In the genomic region with DNA sequence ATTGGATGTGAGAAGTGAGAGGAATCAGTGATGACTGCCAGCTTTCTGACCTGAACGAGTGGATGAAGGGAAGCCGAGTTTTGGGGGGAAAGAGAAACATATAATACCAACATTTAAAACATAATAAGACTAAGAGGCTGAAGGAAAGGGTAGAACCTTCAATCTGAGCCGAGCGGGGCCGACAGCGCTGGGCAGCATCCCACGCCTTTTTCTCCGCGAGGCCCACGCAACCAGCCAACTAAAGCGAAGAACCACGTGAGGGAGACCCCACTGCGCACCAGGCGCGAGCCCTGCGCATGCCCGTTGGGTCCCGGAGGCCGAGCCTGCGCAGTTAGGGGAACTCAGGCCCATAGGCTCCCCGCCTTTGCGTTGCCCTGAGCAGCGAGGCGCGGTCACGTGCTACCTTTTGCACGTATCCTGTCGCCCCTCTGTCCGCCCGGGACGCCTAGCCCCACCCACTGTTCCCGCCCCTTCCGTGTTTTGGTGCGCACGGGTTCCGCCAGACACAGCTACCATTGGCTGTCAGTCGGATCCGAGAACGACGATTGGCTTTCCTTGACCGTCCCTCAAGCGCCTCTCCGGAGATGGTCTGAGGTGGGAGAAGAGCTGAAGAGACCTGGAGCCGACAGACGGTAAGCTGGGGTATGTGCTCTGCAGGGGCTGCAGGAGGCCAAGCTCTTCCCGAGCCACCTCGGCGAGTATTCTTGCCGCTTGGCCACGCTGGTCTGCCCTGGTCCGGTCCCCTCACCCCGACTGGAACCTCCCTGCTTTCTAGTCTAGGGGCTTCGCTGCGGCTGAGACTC, we compare ENCODE assay signal across 8 cellular contexts. TPM values are rescaled to one million over a fixed set of nuclear protein-coding genes. Genes with fewer than 3 reads are reported as not detected.
A peak's percentile ranks its signal among the peaks of the same experiment; 100 is the strongest.
DNase-seq lines count a peak whose midpoint lies in the region; ATAC-seq, FAIRE-seq and TF ChIP-seq lines count a peak whose summit lies in the region.

A gene with protein sequence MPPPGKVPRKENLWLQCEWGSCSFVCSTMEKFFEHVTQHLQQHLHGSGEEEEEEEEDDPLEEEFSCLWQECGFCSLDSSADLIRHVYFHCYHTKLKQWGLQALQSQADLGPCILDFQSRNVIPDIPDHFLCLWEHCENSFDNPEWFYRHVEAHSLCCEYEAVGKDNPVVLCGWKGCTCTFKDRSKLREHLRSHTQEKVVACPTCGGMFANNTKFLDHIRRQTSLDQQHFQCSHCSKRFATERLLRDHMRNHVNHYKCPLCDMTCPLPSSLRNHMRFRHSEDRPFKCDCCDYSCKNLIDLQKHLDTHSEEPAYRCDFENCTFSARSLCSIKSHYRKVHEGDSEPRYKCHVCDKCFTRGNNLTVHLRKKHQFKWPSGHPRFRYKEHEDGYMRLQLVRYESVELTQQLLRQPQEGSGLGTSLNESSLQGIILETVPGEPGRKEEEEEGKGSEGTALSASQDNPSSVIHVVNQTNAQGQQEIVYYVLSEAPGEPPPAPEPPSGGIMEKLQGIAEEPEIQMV (plus strand): TSS at position 573 of the 803 bp plus-strand sequence. CDS start 5,365 bp downstream, outside the sequence.

- peak; percentile 97 for DNase-seq in AG04450 (ENCODE audit: low read depth, low spot score)
- peak; percentile 99 for DNase-seq in NCI-H226
- DNase-seq in WTC11 (ENCODE audit: low spot score), result peak; percentile 100
- DNase-seq in cardiac fibroblast (ENCODE audit: low read depth in 2 of 2), result peak; percentile 99
- DNase-seq in iPS-NIHi11 (ENCODE audit: low spot score), result peak; percentile 99
- peak; percentile 99 for DNase-seq in small intestine

- ATAC-seq in GM18909 (IDR thresholded peaks at IDR 0.05; ENCODE audit: poor library complexity, unreplicated experiment) (peak; percentile 97), HG03175 (IDR thresholded peaks at IDR 0.05; ENCODE audit: unreplicated experiment) (peak; percentile 97), WTC11 (peak; percentile 97)

- no peaks in the 10 kb centered on the region for H3K9me3 Mint-ChIP-seq in WTC11

- POLR2A ChIA-PET in AG04450 (lab: Yijun Ruan, JAX) (interaction anchor here (0.6 to 2.9 kb wide), 8 partner anchors 14 to 719 kb away, joined by 3 to 13 read pairs (median 4); partner anchors contain the start of genes C2CD2L, DPAGT1, MCAM and VPS11), WTC11 (lab: Charles Lee) (interaction anchor here (0.5 to 1.0 kb wide), 9 partner anchors 11 to 81 kb away, joined by 3 to 7 read pairs (median 4); partner anchors contain the start of genes C2CD2L, DPAGT1, HMBS and NHERF4)

- no peaks in the 10 kb centered on the region; the same call in 1 of the 2 replicates for H3K9me3 ChIP-seq in AG04450 (ENCODE audit: control insufficient read depth, insufficient read depth, low read length)
- H3K9me3 ChIP-seq in small intestine (ENCODE audit: control insufficient read depth, low read depth), result no peaks in the 10 kb centered on the region

- 0 to 1% (median 1%) methylated on average over 47 to 54 of the region's 54 CpGs for WGBS in small intestine, 3 donors

- peak within 1 kb of the TSS; percentile 97 for H3K4me3 Mint-ChIP-seq in WTC11

- CTCF ChIA-PET in AG04450 (lab: Charles Lee), result interaction anchor here (0.6 to 1.2 kb wide), 9 partner anchors 17 to 573 kb away, joined by 3 to 6 read pairs (median 4); partner anchors contain the start of genes CBL and DPAGT1
- CTCF ChIA-PET in WTC11 (lab: Charles Lee), result interaction anchor here (0.7 to 2.0 kb wide), 16 partner anchors 9 to 260 kb away, joined by 3 to 11 read pairs (median 4); partner anchors contain the start of genes DPAGT1 and NLRX1

- H3K27ac ChIP-seq in AG04450 (ENCODE audit: low read depth, low read length) (peak within 1 kb of the TSS; percentile 70), small intestine (ENCODE audit: low read depth in 1 of 2, low read length in 1 of 2) (peak within 1 kb of the TSS; percentile 71 to 84)

- H3K27me3 Mint-ChIP-seq in WTC11 (ENCODE audit: low read depth), result no peaks in the 10 kb centered on the region; the same call in 1 of the 2 replicates

- peak within 1 kb of the TSS; percentile 96 for H3K27ac Mint-ChIP-seq in WTC11

- peaks cover 19% of the 10 kb centered on the region for H3K4me1 Mint-ChIP-seq in WTC11

- H3K36me3 Mint-ChIP-seq in WTC11, result peaks cover 11% of the 10 kb centered on the region

- TF ChIP-seq CTCF in AG04450 (IDR thresholded peaks at IDR 0.05; ENCODE audit: low read depth, low read length) (no peak), WTC11 (IDR thresholded peaks at IDR 0.05) (no peak), cardiac fibroblast (IDR thresholded peaks at IDR 0.05; ENCODE audit: low read depth, low read length) (no peak)

- H3K4me3 ChIP-seq in AG04450 (ENCODE audit: low read depth, low read length) (peak within 1 kb of the TSS; percentile 100), cardiac fibroblast (replicated peaks in 1 of 2; ENCODE audit: low read depth in 2 of 2, low read length in 2 of 2) (peak within 1 kb of the TSS; percentile 99), small intestine (ENCODE audit: low read depth in 1 of 2, low read length in 2 of 2) (peak within 1 kb of the TSS; percentile 85 to 91)

- FAIRE-seq in small intestine (lab: Jason Lieb, UNC), result no peak

- peaks cover 1 to 6% of the 10 kb centered on the region in 2 donors for H3K4me1 ChIP-seq in small intestine (ENCODE audit: control insufficient read depth in 2 of 2, insufficient read depth in 1 of 2, low read depth in 1 of 2, low read length in 1 of 2)

- H3K36me3 ChIP-seq in small intestine (ENCODE audit: control insufficient read depth in 2 of 2, insufficient read depth in 2 of 2, low read length in 2 of 2), result peaks cover 0 to 8% of the 10 kb centered on the region in 2 donors

- H3K27me3 ChIP-seq in AG04450 (ENCODE audit: control insufficient read depth, insufficient read depth, low read length) (no peaks in the 10 kb centered on the region), small intestine (ENCODE audit: control insufficient read depth in 2 of 2, insufficient read depth in 2 of 2, low read length in 2 of 2) (no peaks in the 10 kb centered on the region)

TF ChIP-seq in WTC11, 78 proteins besides CTCF, POLR2A, EP300 and RAD21 (continues in another document):
- TF ChIP-seq NFYB (CRISPR knock-in tag; conservative IDR thresholded peaks at IDR 0.05; ENCODE audit: low read depth), result peak; percentile 95
- TF ChIP-seq GABPB1 (CRISPR knock-in tag; IDR thresholded peaks at IDR 0.05), result peak; percentile 77
- no peak for TF ChIP-seq JAZF1 (CRISPR knock-in tag; IDR thresholded peaks at IDR 0.05)
- no peak for TF ChIP-seq ZNF396 (CRISPR knock-in tag; IDR thresholded peaks at IDR 0.05; ENCODE audit: borderline replicate concordance)
- TF ChIP-seq KAT7 (CRISPR knock-in tag; IDR thresholded peaks at IDR 0.05; ENCODE audit: borderline replicate concordance), result no peak
- TF ChIP-seq ZNF423 (CRISPR knock-in tag; IDR thresholded peaks at IDR 0.05), result no peak
- no peak for TF ChIP-seq HMGXB4 (CRISPR knock-in tag; IDR thresholded peaks at IDR 0.05)
- TF ChIP-seq, protein P1, sequence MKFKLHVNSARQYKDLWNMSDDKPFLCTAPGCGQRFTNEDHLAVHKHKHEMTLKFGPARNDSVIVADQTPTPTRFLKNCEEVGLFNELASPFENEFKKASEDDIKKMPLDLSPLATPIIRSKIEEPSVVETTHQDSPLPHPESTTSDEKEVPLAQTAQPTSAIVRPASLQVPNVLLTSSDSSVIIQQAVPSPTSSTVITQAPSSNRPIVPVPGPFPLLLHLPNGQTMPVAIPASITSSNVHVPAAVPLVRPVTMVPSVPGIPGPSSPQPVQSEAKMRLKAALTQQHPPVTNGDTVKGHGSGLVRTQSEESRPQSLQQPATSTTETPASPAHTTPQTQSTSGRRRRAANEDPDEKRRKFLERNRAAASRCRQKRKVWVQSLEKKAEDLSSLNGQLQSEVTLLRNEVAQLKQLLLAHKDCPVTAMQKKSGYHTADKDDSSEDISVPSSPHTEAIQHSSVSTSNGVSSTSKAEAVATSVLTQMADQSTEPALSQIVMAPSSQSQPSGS (CRISPR knock-in tag; IDR thresholded peaks at IDR 0.05; ENCODE audit: borderline replicate concordance, low read depth), result no peak
- TF ChIP-seq, protein P2, sequence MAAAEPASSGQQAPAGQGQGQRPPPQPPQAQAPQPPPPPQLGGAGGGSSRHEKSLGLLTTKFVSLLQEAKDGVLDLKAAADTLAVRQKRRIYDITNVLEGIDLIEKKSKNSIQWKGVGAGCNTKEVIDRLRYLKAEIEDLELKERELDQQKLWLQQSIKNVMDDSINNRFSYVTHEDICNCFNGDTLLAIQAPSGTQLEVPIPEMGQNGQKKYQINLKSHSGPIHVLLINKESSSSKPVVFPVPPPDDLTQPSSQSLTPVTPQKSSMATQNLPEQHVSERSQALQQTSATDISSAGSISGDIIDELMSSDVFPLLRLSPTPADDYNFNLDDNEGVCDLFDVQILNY (CRISPR knock-in tag; IDR thresholded peaks at IDR 0.05), result no peak
- no peak for TF ChIP-seq PRRX2 (CRISPR knock-in tag; IDR thresholded peaks at IDR 0.05)
- TF ChIP-seq, protein P3, sequence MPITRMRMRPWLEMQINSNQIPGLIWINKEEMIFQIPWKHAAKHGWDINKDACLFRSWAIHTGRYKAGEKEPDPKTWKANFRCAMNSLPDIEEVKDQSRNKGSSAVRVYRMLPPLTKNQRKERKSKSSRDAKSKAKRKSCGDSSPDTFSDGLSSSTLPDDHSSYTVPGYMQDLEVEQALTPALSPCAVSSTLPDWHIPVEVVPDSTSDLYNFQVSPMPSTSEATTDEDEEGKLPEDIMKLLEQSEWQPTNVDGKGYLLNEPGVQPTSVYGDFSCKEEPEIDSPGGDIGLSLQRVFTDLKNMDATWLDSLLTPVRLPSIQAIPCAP (CRISPR knock-in tag; IDR thresholded peaks at IDR 0.05), result no peak
- no peak for TF ChIP-seq NR2C2 (CRISPR knock-in tag; IDR thresholded peaks at IDR 0.05)
- no peak for TF ChIP-seq CREM (CRISPR knock-in tag; IDR thresholded peaks at IDR 0.05)
- no peak for TF ChIP-seq TP53 (CRISPR knock-in tag; IDR thresholded peaks at IDR 0.05)
- TF ChIP-seq IRF2 (CRISPR knock-in tag; IDR thresholded peaks at IDR 0.05; ENCODE audit: borderline replicate concordance, low read depth), result no peak; the same call in 1 of the 2 replicates

RNA-seq across cellular contexts. Expression of the gene that starts here (rescaled TPM):
- polyA plus RNA-seq in AG04450 (2011; rRNA removed) (14.9 and 16.4 TPM in 2 replicates), small intestine (10 to 100 TPM; 12.3 to 24.4 (median 14.3) TPM)
- polyA minus RNA-seq in AG04450 (2011; rRNA and poly(A)+ RNA removed), result 26.7 and 33.9 TPM in 2 replicates
- 34.0 to 37.1 TPM (median 35.4 TPM) in 3 replicates for total RNA-seq in WTC11 (2021)

Comparison
In these comparisons a context has a peak if more than half of its experiments do, and no peak if none do; other contexts are left out.
1. Peak in every context shown above with its lines: DNase-seq, ATAC-seq, H3K4me3 ChIP-seq and H3K27ac ChIP-seq.